8 cellular contexts compared by ENCODE assay signal in the genomic region with DNA sequence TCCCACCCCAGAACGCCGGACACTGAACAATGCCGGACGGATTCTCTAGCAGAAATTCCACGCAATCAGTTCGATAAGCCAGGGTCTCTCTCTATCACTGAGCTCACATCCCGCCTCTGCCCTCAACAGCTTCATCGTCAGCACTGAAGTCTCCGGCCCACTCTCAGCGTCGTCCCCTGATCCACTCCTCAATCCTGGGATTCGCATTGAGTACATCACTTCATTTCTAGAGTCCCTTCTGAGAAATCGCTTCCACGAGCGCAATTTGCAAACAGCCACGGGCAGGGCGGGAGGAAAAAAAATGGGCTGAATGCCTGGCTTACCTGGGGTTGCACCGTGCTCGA. TPM values are rescaled to one million over a fixed set of nuclear protein-coding genes. Genes with fewer than 3 reads are reported as not detected.
DNase-seq lines count a peak whose midpoint lies in the region; ATAC-seq and TF ChIP-seq lines count a peak whose summit lies in the region.

No MANE protein-coding gene starts in this region.

- in situ Hi-C loops in SK-MEL-5 (cut with HindIII; ENCODE audit: low pct_unique_long_range_greater_than_20kb, low sequenced_read_pairs): no loop called here

- H3K4me3 ChIP-seq in epithelial cell of proximal tubule (ENCODE audit: low read depth, low read length): peak overlapping the region; percentile 73

- intact Hi-C loops in Right ventricle myocardium superior (cut with DNase I) (no loop called here), left ventricle myocardium superior (cut with micrococcal nuclease) (no loop called here), natural killer cell (cut with micrococcal nuclease) (loop anchor here (2.0 to 10.0 kb wide), 3 partner anchors 293 to 709 kb away; a partner anchor contains a TSS)

- H3K9me3 Mint-ChIP-seq in natural killer cell: no peaks in the 10 kb centered on the region

- no peak for TF ChIP-seq CTCF in epithelial cell of proximal tubule (conservative IDR thresholded peaks at IDR 0.05; ENCODE audit: low read depth, low read length)
- TF ChIP-seq CTCF in natural killer cell (IDR thresholded peaks at IDR 0.05): no peak

- H3K27me3 Mint-ChIP-seq in natural killer cell (ENCODE audit: low read depth in 2 of 2): no peaks in the 10 kb centered on the region

- peak; percentile 1 for ATAC-seq in Right ventricle myocardium superior (ENCODE audit: poor library complexity)
- no peak for ATAC-seq in left ventricle myocardium superior
- peak; percentile 2 for ATAC-seq in HG02885 (IDR thresholded peaks at IDR 0.05; ENCODE audit: poor library complexity, unreplicated experiment)
- ATAC-seq in natural killer cell: peak; percentile 0 to 6 (median 4)

- peaks cover 49 to 55% of the 10 kb centered on the region in 2 donors for H3K4me1 Mint-ChIP-seq in natural killer cell

- H3K4me3 Mint-ChIP-seq in natural killer cell: peak overlapping the region; percentile 100

- peak overlapping the region; percentile 100 for H3K27ac Mint-ChIP-seq in natural killer cell

- H3K36me3 Mint-ChIP-seq in natural killer cell: no peaks in the 10 kb centered on the region

- DNase-seq in Right ventricle myocardium superior: no peak
- no peak for DNase-seq in left ventricle myocardium superior
- peak; percentile 26 for DNase-seq in SK-MEL-5 (ENCODE audit: low read depth, low spot score)
- no peak for DNase-seq in epithelial cell of proximal tubule (ENCODE audit: low read depth)
- no peak for DNase-seq in natural killer cell
- no peak for DNase-seq in NCI-H2107 treated with DMSO at 0.1 percent for 48 hours (lab: John Stamatoyannopoulos, UW; ENCODE audit: unreplicated experiment)
- DNase-seq in NCI-H345 (lab: John Stamatoyannopoulos, UW): no peak

RNA-seq across cellular contexts. Expression of a gene that starts 0.4 kb away (rescaled TPM):
- total RNA-seq in Right ventricle myocardium superior (89.5 TPM), left ventricle myocardium superior (95.5 TPM), epithelial cell of proximal tubule (65.8 and 80.6 TPM in 2 replicates), natural killer cell (100 to 1,000 TPM; 124 to 132 (median 127) TPM)
- total RNA-seq in SK-MEL-5 (2014; rRNA removed; shearing (Covaris generic)): 97.6 and 109 TPM in 2 replicates
- polyA plus RNA-seq in SK-MEL-5 (2015; cell fraction: cytosol; rRNA removed): 53.2 and 67.2 TPM in 2 replicates
- 40.8 and 52.7 TPM in 2 replicates for polyA plus RNA-seq in SK-MEL-5 (2015; cell fraction: nucleus; rRNA removed)

RNA-seq across cellular contexts. Expression of a gene that starts 1.3 kb away (rescaled TPM):
- total RNA-seq in Right ventricle myocardium superior (1.6 TPM), left ventricle myocardium superior (1.4 TPM), epithelial cell of proximal tubule (28.9 and 34.5 TPM in 2 replicates), natural killer cell (10 to 100 TPM; 10.1 to 21.2 (median 11.5) TPM)
- total RNA-seq in SK-MEL-5 (2014; rRNA removed; shearing (Covaris generic)): 22.5 and 24.4 TPM in 2 replicates
- polyA plus RNA-seq in SK-MEL-5 (2015; cell fraction: cytosol; rRNA removed): 14.7 and 17.9 TPM in 2 replicates
- polyA plus RNA-seq in SK-MEL-5 (2015; cell fraction: nucleus; rRNA removed): 14.4 and 15.6 TPM in 2 replicates

RNA-seq across cellular contexts. Expression of a gene that starts 53.5 kb away (rescaled TPM):
- total RNA-seq in Right ventricle myocardium superior: 10.5 TPM
- 12.3 TPM for total RNA-seq in left ventricle myocardium superior
- 6.7 and 6.9 TPM in 2 replicates for total RNA-seq in SK-MEL-5 (2014; rRNA removed; shearing (Covaris generic))
- 2.1 and 3.8 TPM in 2 replicates for polyA plus RNA-seq in SK-MEL-5 (2015; cell fraction: cytosol; rRNA removed)
- 12.5 and 16.4 TPM in 2 replicates for polyA plus RNA-seq in SK-MEL-5 (2015; cell fraction: nucleus; rRNA removed)
- total RNA-seq in epithelial cell of proximal tubule: 3.5 and 4.7 TPM in 2 replicates
- 10 to 100 TPM in 1 of 3 donors, 1 to 10 TPM in 2; 7.0 to 10.8 (median 9.2) TPM for total RNA-seq in natural killer cell
